ENCODE assay signal across 17 cellular contexts in genomic region chr16:708019-708418, GRCh38. TPM values are rescaled to one million over a fixed set of nuclear protein-coding genes. Genes with fewer than 3 reads are reported as not detected.
DNase-seq lines count a peak whose midpoint lies in the region; ATAC-seq and TF ChIP-seq lines count a peak whose summit lies in the region.
"Had no signal": no experiment of that assay in that cellular context is flagged by ENCODE, and none has a peak within 500 bp of the region (broad histone marks: within the 10 kb centered on the region; RNA-seq: fewer than 3 reads in every experiment).

No MANE protein-coding gene starts in this region.

- H3K9me2 ChIP-seq in Karpas-422 (replicated peaks; ENCODE audit: insufficient read depth, low read length) = no peaks in the 10 kb centered on the region
- H3K9me2 ChIP-seq: SK-N-SH had no signal

- H3K27ac ChIP-seq in neural progenitor cell = no peak overlapping the region
- H3K27ac ChIP-seq in Karpas-422 (ENCODE audit: low read length) = no peak overlapping the region
- H3K27ac ChIP-seq: C4-2B had no signal

- no peak overlapping the region for H3K4me3 ChIP-seq in neural progenitor cell
- no peak overlapping the region for H3K4me3 ChIP-seq in Karpas-422 (ENCODE audit: low read length)

- H3K36me3 Mint-ChIP-seq in WTC11 (no peaks in the 10 kb centered on the region), neural progenitor cell (no peaks in the 10 kb centered on the region)
- peaks cover 1% of the 10 kb centered on the region for H3K36me3 Mint-ChIP-seq in central memory CD8-positive, alpha-beta T cell (ENCODE audit: insufficient read depth)

- no peak overlapping the region for H3K27ac Mint-ChIP-seq in WTC11
- no peak overlapping the region for H3K27ac Mint-ChIP-seq in central memory CD8-positive, alpha-beta T cell (ENCODE audit: low read depth)
- H3K27ac Mint-ChIP-seq in neural progenitor cell = no peak overlapping the region

- no peak for ATAC-seq in WTC11
- no peak for ATAC-seq in central memory CD8-positive, alpha-beta T cell (replicated peaks; ENCODE audit: extremely low read depth, poor library complexity, severe bottlenecking)

- H3K9me3 Mint-ChIP-seq in WTC11 (no peaks in the 10 kb centered on the region), neural progenitor cell (no peaks in the 10 kb centered on the region)
- H3K9me3 Mint-ChIP-seq in central memory CD8-positive, alpha-beta T cell = no peaks in the 10 kb centered on the region

- no peaks in the 10 kb centered on the region for H3K79me2 ChIP-seq in neural progenitor cell (ENCODE audit: low read depth)
- no peaks in the 10 kb centered on the region for H3K79me2 ChIP-seq in Karpas-422 (ENCODE audit: low read length)

- DNase-seq in WTC11 (ENCODE audit: low spot score) = no peak
- no peak for DNase-seq in central memory CD8-positive, alpha-beta T cell (ENCODE audit: low spot score in 2 of 2)
- DNase-seq in neural progenitor cell (ENCODE audit: low spot score) = no peak
- no peak for DNase-seq in A172 (ENCODE audit: low spot score)
- no peak for DNase-seq in Karpas-422
- DNase-seq: ACHN, AML-193, DMS79, MV-4-11, NCI-H187, NCI-H2107, NCI-H2227 treated with DMSO at 0.1 percent for 48 hours, NCI-H510A treated with DMSO at 0.1 percent for 48 hours, NCI-H82, SHP77 treated with DMSO at 0.1 percent for 48 hours, SK-N-SH had no signal

- H3K9me3 ChIP-seq in neural progenitor cell (ENCODE audit: low read depth) (no peaks in the 10 kb centered on the region), Karpas-422 (ENCODE audit: low read length) (no peaks in the 10 kb centered on the region)
- H3K9me3 ChIP-seq: SK-N-SH had no signal

- peaks cover 29% of the 10 kb centered on the region for H3F3A ChIP-seq in neural progenitor cell (ENCODE audit: low read depth)

- H3K4me1 Mint-ChIP-seq in WTC11 (no peaks in the 10 kb centered on the region; the same call in 1 of the 2 replicates), neural progenitor cell (peaks cover 34% of the 10 kb centered on the region)
- no peaks in the 10 kb centered on the region for H3K4me1 Mint-ChIP-seq in central memory CD8-positive, alpha-beta T cell

- no peak overlapping the region for H2AFZ ChIP-seq in neural progenitor cell (replicated peaks)
- H2AFZ ChIP-seq in Karpas-422 (ENCODE audit: low read length) = no peak overlapping the region

- no peak overlapping the region for H3K9ac ChIP-seq in neural progenitor cell
- no peak overlapping the region for H3K9ac ChIP-seq in Karpas-422 (ENCODE audit: low read length)
- H3K9ac ChIP-seq: SK-N-SH had no signal

- H3K4me2 ChIP-seq in neural progenitor cell = no peak overlapping the region
- no peak overlapping the region for H3K4me2 ChIP-seq in Karpas-422 (ENCODE audit: low read depth, low read length, poor library complexity, severe bottlenecking)
- H3K4me2 ChIP-seq: SK-N-SH had no signal

- TF ChIP-seq CTCF in WTC11 (IDR thresholded peaks at IDR 0.05) (no peak), neural progenitor cell (IDR thresholded peaks at IDR 0.05) (no peak)

- H3K36me3 ChIP-seq in neural progenitor cell = no peaks in the 10 kb centered on the region
- no peaks in the 10 kb centered on the region for H3K36me3 ChIP-seq in Karpas-422 (ENCODE audit: insufficient read depth, low read length)

- no peak overlapping the region for H3K4me3 Mint-ChIP-seq in WTC11
- H3K4me3 Mint-ChIP-seq in central memory CD8-positive, alpha-beta T cell = peak overlapping the region; percentile 5
- peak overlapping the region; percentile 63 for H3K4me3 Mint-ChIP-seq in neural progenitor cell

- POLR2A ChIA-PET in WTC11 (lab: Charles Lee) = no interaction called here

- peaks cover 67% of the 10 kb centered on the region for H3K27me3 Mint-ChIP-seq in WTC11 (ENCODE audit: low read depth)
- peaks cover 39% of the 10 kb centered on the region for H3K27me3 Mint-ChIP-seq in central memory CD8-positive, alpha-beta T cell
- peaks cover 39% of the 10 kb centered on the region for H3K27me3 Mint-ChIP-seq in neural progenitor cell (ENCODE audit: insufficient read depth, low read depth)

- H3K27me3 ChIP-seq in neural progenitor cell (peaks cover 99% of the 10 kb centered on the region), Karpas-422 (ENCODE audit: low read length) (no peaks in the 10 kb centered on the region)

- H4K20me1 ChIP-seq in neural progenitor cell (ENCODE audit: low read depth) = peaks cover 48% of the 10 kb centered on the region
- peaks cover 11% of the 10 kb centered on the region; the same call in 1 of the 2 replicates for H4K20me1 ChIP-seq in Karpas-422 (ENCODE audit: insufficient read depth, low read depth, low read length)

- H3K4me1 ChIP-seq in neural progenitor cell (peaks cover 6% of the 10 kb centered on the region), Karpas-422 (ENCODE audit: low read length) (peaks cover 9% of the 10 kb centered on the region)

- CTCF ChIA-PET in WTC11 (lab: Charles Lee) = interaction anchor here (0.6 to 3.4 kb wide), 7 partner anchors 12 to 80 kb away, joined by 3 to 23 read pairs (median 7); partner anchors contain the start of genes ANTKMT, CHTF18, CIAO3 and RPUSD1

TF ChIP-seq in WTC11, 78 proteins besides CTCF, POLR2A, EP300 and RAD21 (continues in another document):
- TF ChIP-seq, protein P1, sequence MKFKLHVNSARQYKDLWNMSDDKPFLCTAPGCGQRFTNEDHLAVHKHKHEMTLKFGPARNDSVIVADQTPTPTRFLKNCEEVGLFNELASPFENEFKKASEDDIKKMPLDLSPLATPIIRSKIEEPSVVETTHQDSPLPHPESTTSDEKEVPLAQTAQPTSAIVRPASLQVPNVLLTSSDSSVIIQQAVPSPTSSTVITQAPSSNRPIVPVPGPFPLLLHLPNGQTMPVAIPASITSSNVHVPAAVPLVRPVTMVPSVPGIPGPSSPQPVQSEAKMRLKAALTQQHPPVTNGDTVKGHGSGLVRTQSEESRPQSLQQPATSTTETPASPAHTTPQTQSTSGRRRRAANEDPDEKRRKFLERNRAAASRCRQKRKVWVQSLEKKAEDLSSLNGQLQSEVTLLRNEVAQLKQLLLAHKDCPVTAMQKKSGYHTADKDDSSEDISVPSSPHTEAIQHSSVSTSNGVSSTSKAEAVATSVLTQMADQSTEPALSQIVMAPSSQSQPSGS (CRISPR knock-in tag; IDR thresholded peaks at IDR 0.05; ENCODE audit: borderline replicate concordance, low read depth) = no peak
- peak; percentile 59; the same call in 1 of the 2 replicates for TF ChIP-seq ZNF263 (CRISPR knock-in tag; IDR thresholded peaks at IDR 0.05; ENCODE audit: low read depth)
- TF ChIP-seq FOXJ3 (CRISPR knock-in tag; IDR thresholded peaks at IDR 0.05; ENCODE audit: borderline replicate concordance) = no peak
- no peak for TF ChIP-seq NR3C1 (CRISPR knock-in tag; conservative IDR thresholded peaks at IDR 0.05; ENCODE audit: low read depth)
- no peak for TF ChIP-seq E2F1 (CRISPR knock-in tag; IDR thresholded peaks at IDR 0.05)
- TF ChIP-seq, protein P2, sequence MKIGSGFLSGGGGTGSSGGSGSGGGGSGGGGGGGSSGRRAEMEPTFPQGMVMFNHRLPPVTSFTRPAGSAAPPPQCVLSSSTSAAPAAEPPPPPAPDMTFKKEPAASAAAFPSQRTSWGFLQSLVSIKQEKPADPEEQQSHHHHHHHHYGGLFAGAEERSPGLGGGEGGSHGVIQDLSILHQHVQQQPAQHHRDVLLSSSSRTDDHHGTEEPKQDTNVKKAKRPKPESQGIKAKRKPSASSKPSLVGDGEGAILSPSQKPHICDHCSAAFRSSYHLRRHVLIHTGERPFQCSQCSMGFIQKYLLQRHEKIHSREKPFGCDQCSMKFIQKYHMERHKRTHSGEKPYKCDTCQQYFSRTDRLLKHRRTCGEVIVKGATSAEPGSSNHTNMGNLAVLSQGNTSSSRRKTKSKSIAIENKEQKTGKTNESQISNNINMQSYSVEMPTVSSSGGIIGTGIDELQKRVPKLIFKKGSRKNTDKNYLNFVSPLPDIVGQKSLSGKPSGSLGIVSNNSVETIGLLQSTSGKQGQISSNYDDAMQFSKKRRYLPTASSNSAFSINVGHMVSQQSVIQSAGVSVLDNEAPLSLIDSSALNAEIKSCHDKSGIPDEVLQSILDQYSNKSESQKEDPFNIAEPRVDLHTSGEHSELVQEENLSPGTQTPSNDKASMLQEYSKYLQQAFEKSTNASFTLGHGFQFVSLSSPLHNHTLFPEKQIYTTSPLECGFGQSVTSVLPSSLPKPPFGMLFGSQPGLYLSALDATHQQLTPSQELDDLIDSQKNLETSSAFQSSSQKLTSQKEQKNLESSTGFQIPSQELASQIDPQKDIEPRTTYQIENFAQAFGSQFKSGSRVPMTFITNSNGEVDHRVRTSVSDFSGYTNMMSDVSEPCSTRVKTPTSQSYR (CRISPR knock-in tag; IDR thresholded peaks at IDR 0.05) = no peak

RNA-seq across cellular contexts. Expression of gene FBXL16, which starts 2.4 kb away (rescaled TPM):
- total RNA-seq in WTC11 (2021) = 22.7 to 28.6 TPM (median 27.3 TPM) in 3 replicates
- total RNA-seq in neural progenitor cell (ENCODE audit: low replicate concordance) = 0.13 and 0.65 TPM in 2 replicates
- 9.9 and 10.0 TPM in 2 replicates for total RNA-seq in A172 (2014; rRNA removed; shearing (Covaris generic))
- total RNA-seq in Karpas-422 (2014; rRNA removed; shearing (Covaris generic); ENCODE audit: low replicate concordance) = 0.48 and 2.1 TPM in 2 replicates

RNA-seq across cellular contexts. Expression of gene METRN, which starts 6.9 kb away (rescaled TPM):
- 30.9 to 64.3 TPM (median 61.4 TPM) in 3 replicates for total RNA-seq in WTC11 (2021)
- total RNA-seq in neural progenitor cell (ENCODE audit: low replicate concordance) = 24.3 and 110 TPM in 2 replicates
- total RNA-seq in A172 (2014; rRNA removed; shearing (Covaris generic)) = 71.9 and 87.2 TPM in 2 replicates
- total RNA-seq in Karpas-422 (2014; rRNA removed; shearing (Covaris generic); ENCODE audit: low replicate concordance) = 25.2 and 132 TPM in 2 replicates

RNA-seq across cellular contexts. Expression of gene ANTKMT, which starts 12.9 kb away (rescaled TPM):
- total RNA-seq in WTC11 (2021) = 40.6 to 43.1 TPM (median 43.0 TPM) in 3 replicates
- total RNA-seq in neural progenitor cell (ENCODE audit: low replicate concordance) = 7.5 and 20.9 TPM in 2 replicates
- 83.8 and 94.2 TPM in 2 replicates for total RNA-seq in A172 (2014; rRNA removed; shearing (Covaris generic))
- 19.8 and 53.3 TPM in 2 replicates for total RNA-seq in Karpas-422 (2014; rRNA removed; shearing (Covaris generic); ENCODE audit: low replicate concordance)

RNA-seq across cellular contexts. Expression of gene WDR24, which starts 17.8 kb away (rescaled TPM):
- total RNA-seq in WTC11 (2021) (25.5 to 28.2 TPM (median 26.3 TPM) in 3 replicates), neural progenitor cell (ENCODE audit: low replicate concordance) (3.5 and 12.5 TPM in 2 replicates)
- total RNA-seq in A172 (2014; rRNA removed; shearing (Covaris generic)) = 2.9 and 3.1 TPM in 2 replicates
- 4.5 and 8.2 TPM in 2 replicates for total RNA-seq in Karpas-422 (2014; rRNA removed; shearing (Covaris generic); ENCODE audit: low replicate concordance)

RNA-seq across cellular contexts. Expression of gene CCDC78, which starts 18.2 kb away (rescaled TPM):
- 19.4 to 20.8 TPM (median 20.2 TPM) in 3 replicates for total RNA-seq in WTC11 (2021)
- total RNA-seq in neural progenitor cell (ENCODE audit: low replicate concordance) = 0.67 and 3.7 TPM in 2 replicates
- 2.1 and 4.0 TPM in 2 replicates for total RNA-seq in A172 (2014; rRNA removed; shearing (Covaris generic))
- total RNA-seq in Karpas-422 (2014; rRNA removed; shearing (Covaris generic); ENCODE audit: low replicate concordance) = 29.4 and 110 TPM in 2 replicates
